24 cellular contexts compared by ENCODE assay signal in genomic region chr3:53630547-53630946, GRCh38.
DNase-seq lines count a peak whose midpoint lies in the region; ATAC-seq and TF ChIP-seq lines count a peak whose summit lies in the region.
"Had no signal": no experiment of that assay in that cellular context is flagged by ENCODE, and none has a peak within 500 bp of the region (broad histone marks: within the 10 kb centered on the region; RNA-seq: fewer than 3 reads in every experiment).

No MANE protein-coding gene starts in this region.

- peaks cover 3 to 4% (median 3%) of the 10 kb centered on the region in 3 donors for H3K27me3 Mint-ChIP-seq in immature natural killer cell (ENCODE audit: low read depth in 3 of 3)

- H3K9me3 ChIP-seq in Panc1 (ENCODE audit: control insufficient read depth, insufficient read depth, low read depth, low read length): no peaks in the 10 kb centered on the region
- H3K9me3 ChIP-seq: psoas muscle, testis had no signal

- H3K27me3 ChIP-seq in Panc1 (ENCODE audit: control insufficient read depth, insufficient read depth, low read length) (no peaks in the 10 kb centered on the region), kidney epithelial cell (ENCODE audit: control insufficient read depth, insufficient read depth, low read length) (no peaks in the 10 kb centered on the region)
- H3K27me3 ChIP-seq: testis had no signal

- TF ChIP-seq CTCF in Panc1 (IDR thresholded peaks at IDR 0.05) (no peak), kidney epithelial cell (IDR thresholded peaks at IDR 0.05; ENCODE audit: insufficient read depth, low read length, poor library complexity, severe bottlenecking) (no peak), retinal pigment epithelial cell (conservative IDR thresholded peaks at IDR 0.05; ENCODE audit: low read depth, low read length) (no peak)

- in situ Hi-C loops in Panc1 (cut with HindIII; ENCODE audit: low pct_unique_long_range_greater_than_20kb, low sequenced_read_pairs): no loop called here

- BruUV-seq in Panc1 (replicated peaks; lab: Mats Ljungman, UMichigan): no TSS peak

- H3K36me3 ChIP-seq in Panc1 (ENCODE audit: control insufficient read depth, insufficient read depth, low read length): no peaks in the 10 kb centered on the region
- H3K36me3 ChIP-seq in kidney epithelial cell (ENCODE audit: control insufficient read depth, insufficient read depth, low read length): no peaks in the 10 kb centered on the region

- H3K4me1 Mint-ChIP-seq in immature natural killer cell: peaks cover 31 to 41% of the 10 kb centered on the region in 2 donors
- H3K4me1 Mint-ChIP-seq: GM23338 had no signal

- no peak overlapping the region for H3K4me3 ChIP-seq in Panc1 (ENCODE audit: low read depth in 2 of 2, low read length in 2 of 2)
- H3K4me3 ChIP-seq in kidney epithelial cell (ENCODE audit: low read depth, low read length): no peak overlapping the region
- H3K4me3 ChIP-seq in retinal pigment epithelial cell (ENCODE audit: low read length): no peak overlapping the region
- H3K4me3 ChIP-seq: GM23338, psoas muscle, testis had no signal

- no peaks in the 10 kb centered on the region for H3K36me3 Mint-ChIP-seq in immature natural killer cell

- H3K4me3 Mint-ChIP-seq in immature natural killer cell: peak overlapping the region in 1 of 5 donors; percentile 1
- H3K4me3 Mint-ChIP-seq: CD4-positive, alpha-beta T cell; GM23338 had no signal

- POLR2A ChIA-PET in Panc1 (lab: Charles Lee): no interaction called here

- peak overlapping the region in 2 of 6 donors; percentile 3 to 90 for H3K27ac Mint-ChIP-seq in immature natural killer cell
- H3K27ac Mint-ChIP-seq: CD4-positive, alpha-beta T cell; GM23338 had no signal

- H3K4me1 ChIP-seq in Panc1 (ENCODE audit: control insufficient read depth, insufficient read depth, low read length): no peaks in the 10 kb centered on the region; the same call in none of the 2 replicates
- H3K4me1 ChIP-seq: psoas muscle, testis had no signal

- CTCF ChIA-PET in Panc1 (lab: Charles Lee): no interaction called here

- peak; percentile 77 for DNase-seq in HT-29 (ENCODE audit: low spot score)
- DNase-seq in Panc1 (ENCODE audit: low read depth, low spot score): peak; percentile 53
- peak; percentile 4 for DNase-seq in kidney epithelial cell (ENCODE audit: low read depth)
- peak; percentile 83 for DNase-seq in retinal pigment epithelial cell (ENCODE audit: low read depth)
- DNase-seq in immature natural killer cell: no peak
- no peak for DNase-seq in CD1c-positive myeloid dendritic cell (ENCODE audit: extremely low spot score)
- no peak for DNase-seq in stimulated activated CD4-positive, alpha-beta T cell treated with anti-CD3 and anti-CD28 coated beads, Interleukin-4, amount 100 ng/mL, for 24 hours
- no peak for DNase-seq in NCI-H1694 treated with DMSO at 0.1 percent for 48 hours (lab: John Stamatoyannopoulos, UW)
- DNase-seq: activated CD4-positive, alpha-beta T cell treated with anti-CD3 and anti-CD28 coated beads for 4 hours; activated effector memory CD4-positive, alpha-beta T cell treated with anti-CD3 and anti-CD28 coated beads, Interleukin-2, amount 50 U/mL, for 16 hours; CD4-positive, alpha-beta T cell; DMS 273 treated with DMSO at 0.1 percent for 48 hours; mesenchymal stem cell; NCI-H1048; NCI-H187; NCI-H2171; NCI-H524; psoas muscle; stimulated activated CD4-positive, alpha-beta T cell treated with anti-CD3 and anti-CD28 coated beads, Interleukin-15, amount 100 ng/mL, for 24 hours; stimulated activated naive CD4-positive, alpha-beta T cell treated with Interleukin-2 at 50 U/mL for 16 hours; testis had no signal

- no peak overlapping the region for H3K27ac ChIP-seq in Panc1 (ENCODE audit: low read length)
- H3K27ac ChIP-seq: psoas muscle, RWPE1, testis had no signal

- H3K9me3 Mint-ChIP-seq in immature natural killer cell: peaks cover 0 to 3% (median 0%) of the 10 kb centered on the region in 6 donors
- H3K9me3 Mint-ChIP-seq: CD4-positive, alpha-beta T cell; GM23338 had no signal

- peak; percentile 82 for ATAC-seq in Panc1
- ATAC-seq: GM23338, psoas muscle, SK-N-SH treated with all-trans-retinoic acid at 6 μM for 48 hours had no signal

- intact Hi-C loops in Panc1 (cut with micrococcal nuclease; ENCODE audit: unreplicated experiment): no loop called here

Comparison
In these comparisons a context has a peak if more than half of its experiments do, and no peak if none do; other contexts are left out.
1. DNase-seq: peak in HT-29 (single experiment), Panc1 (single experiment), kidney epithelial cell (single experiment) and retinal pigment epithelial cell (single experiment); none in immature natural killer cell (0 of 3), CD1c-positive myeloid dendritic cell (single experiment), stimulated activated CD4-positive, alpha-beta T cell treated with anti-CD3 and anti-CD28 coated beads, Interleukin-4, amount 100 ng/mL, for 24 hours (single experiment) and NCI-H1694 treated with DMSO at 0.1 percent for 48 hours (single experiment).